9 cellular contexts compared by ENCODE assay signal in genomic region chr5:171207256-171207866, GRCh38.
DNase-seq lines count a peak whose midpoint lies in the region; ATAC-seq and TF ChIP-seq lines count a peak whose summit lies in the region.
"Had no signal": no experiment of that assay in that cellular context is flagged by ENCODE, and none has a peak within 500 bp of the region (broad histone marks: within the 10 kb centered on the region; RNA-seq: fewer than 3 reads in every experiment).

No MANE protein-coding gene starts in this region.

- peak; percentile 67 for TF ChIP-seq CTCF in endothelial cell (IDR thresholded peaks at IDR 0.05; ENCODE audit: unreplicated experiment)
- TF ChIP-seq CTCF in neural crest cell (conservative IDR thresholded peaks at IDR 0.05): peak; percentile 76

- ATAC-seq in HG03354 (IDR thresholded peaks at IDR 0.05; ENCODE audit: poor library complexity, severe bottlenecking, unreplicated experiment) (peak; percentile 62), GM21515 (IDR thresholded peaks at IDR 0.05; ENCODE audit: unreplicated experiment) (no peak)

- H3K36me3 Mint-ChIP-seq in endothelial cell (ENCODE audit: low read depth, unreplicated experiment) (no peaks in the 10 kb centered on the region), neural crest cell (ENCODE audit: low read depth) (no peaks in the 10 kb centered on the region)
- H3K36me3 Mint-ChIP-seq: CD8-positive, alpha-beta memory T cell had no signal

- peaks cover 2% of the 10 kb centered on the region for H3K27me3 Mint-ChIP-seq in endothelial cell (ENCODE audit: unreplicated experiment)
- no peaks in the 10 kb centered on the region for H3K27me3 Mint-ChIP-seq in neural crest cell (ENCODE audit: low read depth)

- H3K4me1 Mint-ChIP-seq in endothelial cell (ENCODE audit: unreplicated experiment) (no peaks in the 10 kb centered on the region), neural crest cell (peaks cover 9% of the 10 kb centered on the region)
- H3K4me1 Mint-ChIP-seq: CD8-positive, alpha-beta memory T cell had no signal

- H3K4me3 Mint-ChIP-seq in endothelial cell (ENCODE audit: unreplicated experiment) (no peak overlapping the region), neural crest cell (no peak overlapping the region)
- H3K4me3 Mint-ChIP-seq: CD8-positive, alpha-beta memory T cell had no signal

- H3K9me3 Mint-ChIP-seq in endothelial cell (ENCODE audit: unreplicated experiment) (no peaks in the 10 kb centered on the region), neural crest cell (no peaks in the 10 kb centered on the region)
- H3K9me3 Mint-ChIP-seq: CD8-positive, alpha-beta memory T cell had no signal

- DNase-seq in NCI-H146 (lab: John Stamatoyannopoulos, UW) (peak; percentile 17), NCI-H146 treated with DMSO at 0.1 percent for 48 hours (lab: John Stamatoyannopoulos, UW; ENCODE audit: unreplicated experiment) (no peak), RKO (ENCODE audit: low spot score) (peak; percentile 63), endothelial cell (ENCODE audit: low spot score) (peak; percentile 49), neural crest cell (ENCODE audit: low read depth, low spot score) (peak; percentile 33), middle frontal gyrus (ENCODE audit: extremely low spot score, low spot score) (no peak)

- H3K27ac Mint-ChIP-seq in endothelial cell (ENCODE audit: unreplicated experiment): no peak overlapping the region
- H3K27ac Mint-ChIP-seq in neural crest cell (ENCODE audit: unreplicated experiment): no peak overlapping the region
- H3K27ac Mint-ChIP-seq: CD8-positive, alpha-beta memory T cell had no signal

Comparison
In these comparisons a context has a peak if more than half of its experiments do, and no peak if none do; other contexts are left out.
1. DNase-seq: peak in NCI-H146 (single experiment), RKO (single experiment), endothelial cell (single experiment) and neural crest cell (single experiment); none in NCI-H146 treated with DMSO at 0.1 percent for 48 hours (single experiment) and middle frontal gyrus (single experiment).